Comparison of ENCODE assay signal across 3 cellular contexts in the genomic region with DNA sequence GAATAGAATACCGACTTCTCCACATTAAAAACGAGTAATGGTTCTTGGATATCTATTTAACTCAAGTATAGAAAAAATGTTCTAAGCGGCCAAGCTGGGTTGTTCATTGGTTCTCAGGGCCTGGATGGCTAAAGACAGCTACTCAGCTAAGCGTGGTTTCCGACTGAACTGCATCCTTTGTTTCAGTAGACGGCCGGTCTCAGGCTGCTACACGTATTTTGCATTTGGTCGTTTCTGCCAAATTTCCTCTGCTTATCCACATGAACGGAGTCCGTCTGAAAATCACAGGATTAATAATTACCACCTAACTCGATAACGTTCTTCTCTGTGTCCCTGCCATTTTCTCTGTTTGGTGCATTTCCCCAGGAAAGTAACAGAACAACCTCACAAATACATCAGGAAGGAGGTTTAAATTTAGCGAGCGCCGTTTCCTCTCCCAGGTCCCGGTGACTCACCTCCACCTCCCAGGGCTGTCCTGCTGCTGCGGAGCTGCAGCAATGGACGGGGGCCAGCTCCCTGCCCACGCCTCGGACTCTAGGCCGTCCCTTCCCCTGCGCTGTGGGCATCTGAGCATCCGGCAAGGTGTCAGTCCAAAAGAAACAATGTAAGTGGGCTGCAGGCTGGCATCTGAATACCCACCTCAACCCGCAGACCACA.
TF ChIP-seq lines count a peak whose summit lies in the region.

No MANE protein-coding gene starts in this region.

TF ChIP-seq in A549, 52 proteins besides CTCF, POLR2A, EP300 and RAD21:
- TF ChIP-seq, protein P1, sequence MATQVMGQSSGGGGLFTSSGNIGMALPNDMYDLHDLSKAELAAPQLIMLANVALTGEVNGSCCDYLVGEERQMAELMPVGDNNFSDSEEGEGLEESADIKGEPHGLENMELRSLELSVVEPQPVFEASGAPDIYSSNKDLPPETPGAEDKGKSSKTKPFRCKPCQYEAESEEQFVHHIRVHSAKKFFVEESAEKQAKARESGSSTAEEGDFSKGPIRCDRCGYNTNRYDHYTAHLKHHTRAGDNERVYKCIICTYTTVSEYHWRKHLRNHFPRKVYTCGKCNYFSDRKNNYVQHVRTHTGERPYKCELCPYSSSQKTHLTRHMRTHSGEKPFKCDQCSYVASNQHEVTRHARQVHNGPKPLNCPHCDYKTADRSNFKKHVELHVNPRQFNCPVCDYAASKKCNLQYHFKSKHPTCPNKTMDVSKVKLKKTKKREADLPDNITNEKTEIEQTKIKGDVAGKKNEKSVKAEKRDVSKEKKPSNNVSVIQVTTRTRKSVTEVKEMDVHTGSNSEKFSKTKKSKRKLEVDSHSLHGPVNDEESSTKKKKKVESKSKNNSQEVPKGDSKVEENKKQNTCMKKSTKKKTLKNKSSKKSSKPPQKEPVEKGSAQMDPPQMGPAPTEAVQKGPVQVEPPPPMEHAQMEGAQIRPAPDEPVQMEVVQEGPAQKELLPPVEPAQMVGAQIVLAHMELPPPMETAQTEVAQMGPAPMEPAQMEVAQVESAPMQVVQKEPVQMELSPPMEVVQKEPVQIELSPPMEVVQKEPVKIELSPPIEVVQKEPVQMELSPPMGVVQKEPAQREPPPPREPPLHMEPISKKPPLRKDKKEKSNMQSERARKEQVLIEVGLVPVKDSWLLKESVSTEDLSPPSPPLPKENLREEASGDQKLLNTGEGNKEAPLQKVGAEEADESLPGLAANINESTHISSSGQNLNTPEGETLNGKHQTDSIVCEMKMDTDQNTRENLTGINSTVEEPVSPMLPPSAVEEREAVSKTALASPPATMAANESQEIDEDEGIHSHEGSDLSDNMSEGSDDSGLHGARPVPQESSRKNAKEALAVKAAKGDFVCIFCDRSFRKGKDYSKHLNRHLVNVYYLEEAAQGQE (IDR thresholded peaks at IDR 0.05) = no peak
- TF ChIP-seq JUN (IDR thresholded peaks at IDR 0.05) (no peak), PHF8 (IDR thresholded peaks at IDR 0.05; ENCODE audit: borderline replicate concordance, low read depth) (no peak), POLR2AphosphoS2 (conservative IDR thresholded peaks at IDR 0.05; ENCODE audit: low read length) (no peak), GATA3 (IDR thresholded peaks at IDR 0.05; ENCODE audit: borderline replicate concordance) (no peak), MAZ (IDR thresholded peaks at IDR 0.05; ENCODE audit: borderline replicate concordance, low read depth, low read length) (no peak), TFCP2L1 (CRISPR knock-in tag; IDR thresholded peaks at IDR 0.05) (no peak), EHF (CRISPR knock-in tag; IDR thresholded peaks at IDR 0.05) (no peak), SMC3 (IDR thresholded peaks at IDR 0.05) (no peak), HOXB13 (CRISPR knock-in tag; IDR thresholded peaks at IDR 0.05; ENCODE audit: low read depth) (no peak), CEBPB (IDR thresholded peaks at IDR 0.05) (no peak)
- TF ChIP-seq, protein P2, sequence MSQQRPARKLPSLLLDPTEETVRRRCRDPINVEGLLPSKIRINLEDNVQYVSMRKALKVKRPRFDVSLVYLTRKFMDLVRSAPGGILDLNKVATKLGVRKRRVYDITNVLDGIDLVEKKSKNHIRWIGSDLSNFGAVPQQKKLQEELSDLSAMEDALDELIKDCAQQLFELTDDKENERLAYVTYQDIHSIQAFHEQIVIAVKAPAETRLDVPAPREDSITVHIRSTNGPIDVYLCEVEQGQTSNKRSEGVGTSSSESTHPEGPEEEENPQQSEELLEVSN (IDR thresholded peaks at IDR 0.05; ENCODE audit: borderline replicate concordance, low read depth) = no peak
- TF ChIP-seq, protein P3, sequence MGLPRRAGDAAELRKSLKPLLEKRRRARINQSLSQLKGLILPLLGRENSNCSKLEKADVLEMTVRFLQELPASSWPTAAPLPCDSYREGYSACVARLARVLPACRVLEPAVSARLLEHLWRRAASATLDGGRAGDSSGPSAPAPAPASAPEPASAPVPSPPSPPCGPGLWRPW (IDR thresholded peaks at IDR 0.05) = no peak

TF ChIP-seq in HCT116, 20 proteins besides CTCF, POLR2A, EP300 and RAD21:
- TF ChIP-seq, protein P1 (IDR thresholded peaks at IDR 0.05; ENCODE audit: low read depth) = no peak
- peak; percentile 9 for TF ChIP-seq YY1 (IDR thresholded peaks at IDR 0.05; ENCODE audit: extremely low read depth, insufficient replicate concordance, low read depth, low read length)
- no peak for TF ChIP-seq TCF7L2 (IDR thresholded peaks at IDR 0.05; ENCODE audit: borderline replicate concordance, extremely low read depth, insufficient read depth, insufficient read length)
- no peak for TF ChIP-seq CEBPB (IDR thresholded peaks at IDR 0.05; ENCODE audit: low read depth)
- TF ChIP-seq SRF (IDR thresholded peaks at IDR 0.05; ENCODE audit: low read depth) = no peak
- TF ChIP-seq CBX3 (IDR thresholded peaks at IDR 0.05; ENCODE audit: low read depth) = no peak
- TF ChIP-seq EGR1 (IDR thresholded peaks at IDR 0.05; ENCODE audit: low read depth) = peak; percentile 86
- no peak for TF ChIP-seq EZH2phosphoT487 (IDR thresholded peaks at IDR 0.05; ENCODE audit: borderline replicate concordance)
- TF ChIP-seq, protein P4, sequence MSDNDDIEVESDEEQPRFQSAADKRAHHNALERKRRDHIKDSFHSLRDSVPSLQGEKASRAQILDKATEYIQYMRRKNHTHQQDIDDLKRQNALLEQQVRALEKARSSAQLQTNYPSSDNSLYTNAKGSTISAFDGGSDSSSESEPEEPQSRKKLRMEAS (IDR thresholded peaks at IDR 0.05) = no peak
- TF ChIP-seq SP1 (IDR thresholded peaks at IDR 0.05; ENCODE audit: low read depth) = no peak
- no peak for TF ChIP-seq POLR2AphosphoS5 (IDR thresholded peaks at IDR 0.05; ENCODE audit: low read depth, low read length)
- TF ChIP-seq FOSL1 (IDR thresholded peaks at IDR 0.05; ENCODE audit: low read depth) = no peak; the same call in 1 of the 2 replicates
TF ChIP-seq in HCT116: peak in this region for 2.

TF ChIP-seq in endothelial cell of umbilical vein, 7 proteins besides CTCF, POLR2A, EP300 and RAD21:
- TF ChIP-seq POLR2AphosphoS5 (IDR thresholded peaks at IDR 0.05; ENCODE audit: insufficient read depth, low read depth, low read length) (no peak), FOS (IDR thresholded peaks at IDR 0.05; ENCODE audit: borderline replicate concordance, insufficient read depth, low read length) (no peak), GATA2 (IDR thresholded peaks at IDR 0.05; ENCODE audit: insufficient read depth, insufficient read length, low read depth, low read length) (no peak), MYC (IDR thresholded peaks at IDR 0.05; ENCODE audit: low read depth, low read length) (no peak)
